ENCODE assay signal across 30 cellular contexts in genomic region chr22:29260601-29261315, GRCh38. TPM values are rescaled to one million over a fixed set of nuclear protein-coding genes. Genes with fewer than 3 reads are reported as not detected.
A peak's percentile ranks its signal among the peaks of the same experiment; 100 is the strongest.
DNase-seq lines count a peak whose midpoint lies in the region; ATAC-seq, FAIRE-seq and TF ChIP-seq lines count a peak whose summit lies in the region.
"Had no signal": no experiment of that assay in that cellular context is flagged by ENCODE, and none has a peak within 500 bp of the region (broad histone marks: within the 10 kb centered on the region; RNA-seq: fewer than 3 reads in every experiment).

No MANE protein-coding gene starts in this region.

- ATAC-seq in DND-41 (ENCODE audit: insufficient read depth, low read depth) (0 out of 3 replicates have a peak, but pooled peaks have one; percentile 2), HG03469 (IDR thresholded peaks at IDR 0.05; ENCODE audit: unreplicated experiment) (no peak)
- ATAC-seq: lower lobe of right lung had no signal

- POLR2A ChIA-PET in HEK293 (lab: Yijun Ruan, JAX) (interaction anchor here (0.9 kb wide), 1 partner anchor 13 kb away, joined by 4 read pairs; no protein-coding TSS in a partner anchor), H1 (lab: Charles Lee; ENCODE audit: partially characterized antibody) (interaction anchor here (1.0 to 8.6 kb wide), 8 partner anchors 8 to 782 kb away, joined by 3 to 139 read pairs (median 4); partner anchors contain the start of genes EMID1, EWSR1 and RHBDD3)

- no peak overlapping the region for H2AFZ ChIP-seq in DND-41 (ENCODE audit: low read depth, low read length)
- H2AFZ ChIP-seq in H1 (ENCODE audit: low read length) = no peak overlapping the region
- H2AFZ ChIP-seq: neural progenitor cell had no signal

- H2BK12ac ChIP-seq in H1 (ENCODE audit: low read depth, low read length) = no peak overlapping the region

- H3K27me3 ChIP-seq in DND-41 (ENCODE audit: insufficient read depth, low read length, poor library complexity) = no peaks in the 10 kb centered on the region
- no peaks in the 10 kb centered on the region for H3K27me3 ChIP-seq in H1 (replicated peaks in 1 of 4; ENCODE audit: control insufficient read depth in 3 of 4, extremely low read depth in 1 of 4, insufficient read depth in 3 of 4, low read length in 3 of 4)
- H3K27me3 ChIP-seq: breast epithelium, colonic mucosa, neural progenitor cell, vagina had no signal

- DNase-seq in DND-41 (no peak), H1 (ENCODE audit: low read depth in 1 of 2, low spot score in 2 of 2) (no peak), neural crest cell (ENCODE audit: low read depth, low spot score) (no peak), NCI-H526 (lab: John Stamatoyannopoulos, UW) (no peak), immature natural killer cell (no peak)
- no peak for DNase-seq in activated naive CD8-positive, alpha-beta T cell treated with anti-CD3 and anti-CD28 coated beads for 36 hours
- DNase-seq: activated CD4-positive, alpha-beta T cell treated with anti-CD3 and anti-CD28 coated beads, Interleukin-2, amount 10 ng/mL, durations not matched to agents 24 days and 14 days; activated naive CD4-positive, alpha-beta T cell treated with anti-CD3 and anti-CD28 coated beads, Interleukin-2, amount 10 ng/mL, durations not matched to agents 7 days and 5 days; activated T-cell treated with anti-CD3 and anti-CD28 coated beads, Interleukin-2, amount 50 U/mL, for 72 hours; C1 segment of cervical spinal cord; Caco-2; colonic mucosa; islet precursor cell; Kasumi-1; lower lobe of right lung; NCI-H1048; NCI-H187 treated with DMSO at 0.1 percent for 48 hours; NCI-H526 treated with DMSO at 0.1 percent for 48 hours had no signal

- H4K91ac ChIP-seq in H1 (replicated peaks; ENCODE audit: insufficient read length, low read length) = no peak overlapping the region

- FAIRE-seq in H1 (lab: Jason Lieb, UNC) = no peak

- no peak for TF ChIP-seq EP300 in H1 (IDR thresholded peaks at IDR 0.05; ENCODE audit: borderline replicate concordance in 1 of 2, low read depth in 2 of 2, low read length in 2 of 2)

- H3K36me3 ChIP-seq in DND-41 (ENCODE audit: insufficient read depth, low read length) = peaks cover 57% of the 10 kb centered on the region
- peaks cover 19 to 53% of the 10 kb centered on the region in 2 experiments for H3K36me3 ChIP-seq in HEK293 (ENCODE audit: control insufficient read depth in 2 of 2, insufficient read depth in 1 of 2, low read length in 2 of 2)
- peaks cover 4 to 29% (median 14%) of the 10 kb centered on the region in 4 experiments; a peak in 7 of 8 replicates for H3K36me3 ChIP-seq in H1 (ENCODE audit: control insufficient read depth in 2 of 4, insufficient read depth in 4 of 4, low read length in 3 of 4)
- H3K36me3 ChIP-seq: breast epithelium, neural progenitor cell had no signal

- H3K4me2 ChIP-seq in DND-41 (ENCODE audit: insufficient read depth, low read length) = no peak overlapping the region
- no peak overlapping the region for H3K4me2 ChIP-seq in H1 (ENCODE audit: insufficient read depth in 1 of 2, low read depth in 2 of 2, low read length in 2 of 2)
- H3K4me2 ChIP-seq: neural progenitor cell had no signal

- H3K56ac ChIP-seq in H1 (replicated peaks; ENCODE audit: insufficient read length, low read depth, low read length) = no peak overlapping the region

- no peak overlapping the region for H3K18ac ChIP-seq in H1 (ENCODE audit: extremely low read depth, low read length)

- H3K4me1 Mint-ChIP-seq in neural crest cell (no peaks in the 10 kb centered on the region), immature natural killer cell (no peaks in the 10 kb centered on the region)
- H3K4me1 Mint-ChIP-seq in activated naive CD8-positive, alpha-beta T cell treated with anti-CD3 and anti-CD28 coated beads for 36 hours = peaks cover 1% of the 10 kb centered on the region

- no peak overlapping the region for H2BK20ac ChIP-seq in H1 (ENCODE audit: low read length)

- H2BK120ac ChIP-seq in H1 (replicated peaks; ENCODE audit: low read depth, low read length) = no peak overlapping the region

- H3K79me1 ChIP-seq in H1 (ENCODE audit: low read depth, low read length) = peaks cover 3% of the 10 kb centered on the region; the same call in 1 of the 2 replicates

- no peak overlapping the region for H3K9ac ChIP-seq in DND-41 (ENCODE audit: low read depth, low read length)
- H3K9ac ChIP-seq in H1 (replicated peaks in 1 of 4; ENCODE audit: extremely low read depth in 1 of 4, low read depth in 3 of 4, low read length in 3 of 4) = no peak overlapping the region
- H3K9ac ChIP-seq: neural progenitor cell had no signal

- no peak overlapping the region for H3K4me3 ChIP-seq in DND-41 (ENCODE audit: low read depth in 1 of 2, low read length in 2 of 2)
- H3K4me3 ChIP-seq in HEK293 (ENCODE audit: low read depth, low read length) = no peak overlapping the region
- no peak overlapping the region for H3K4me3 ChIP-seq in H1 (ENCODE audit: extremely low read depth in 1 of 4, insufficient read depth in 2 of 4, low read depth in 3 of 4, low read length in 4 of 4)
- H3K4me3 ChIP-seq: breast epithelium, colonic mucosa, lower lobe of right lung, neural progenitor cell, thoracic aorta, vagina had no signal

- H3K9me3 ChIP-seq in DND-41 (ENCODE audit: insufficient read depth, low read length, severe bottlenecking) (no peaks in the 10 kb centered on the region), HEK293 (ENCODE audit: control insufficient read depth, insufficient read depth, low read depth, low read length) (no peaks in the 10 kb centered on the region), H1 (ENCODE audit: insufficient read depth in 2 of 2, low read depth in 1 of 2, low read length in 1 of 2) (no peaks in the 10 kb centered on the region)
- H3K9me3 ChIP-seq: breast epithelium, Caco-2, colonic mucosa, lower lobe of right lung, thoracic aorta, vagina had no signal

- no peaks in the 10 kb centered on the region for H3K23me2 ChIP-seq in H1 (ENCODE audit: low read depth, low read length)

- H3K14ac ChIP-seq in H1 (ENCODE audit: insufficient read length) = no peak overlapping the region

- H3K4me1 ChIP-seq in DND-41 (ENCODE audit: insufficient read depth, low read length) (peaks cover 2% of the 10 kb centered on the region), HEK293 (ENCODE audit: control insufficient read depth, insufficient read depth, low read length) (no peaks in the 10 kb centered on the region), H1 (replicated peaks in 1 of 4; ENCODE audit: control insufficient read depth in 3 of 4, insufficient read depth in 4 of 4, low read length in 3 of 4) (no peaks in the 10 kb centered on the region)
- H3K4me1 ChIP-seq: breast epithelium, Caco-2, colonic mucosa, lower lobe of right lung, neural progenitor cell had no signal

- CTCF ChIA-PET in HEK293 (lab: Yijun Ruan, JAX) = interaction anchor here (0.6 to 2.3 kb wide), 2 partner anchors 15 to 25 kb away, joined by 4 to 11 read pairs; no protein-coding TSS in a partner anchor
- CTCF ChIA-PET in H1 (lab: Charles Lee; ENCODE audit: partially characterized antibody) = interaction anchor here (1.9 kb wide), 1 partner anchor 52 kb away, joined by 4 read pairs; no protein-coding TSS in a partner anchor

- no peak for TF ChIP-seq CTCF in DND-41 (IDR thresholded peaks at IDR 0.05; ENCODE audit: borderline replicate concordance, extremely low read depth, low read length, poor library complexity, severe bottlenecking)
- no peak for TF ChIP-seq CTCF in HEK293 (tag by site-specific recombination; IDR thresholded peaks at IDR 0.05)
- TF ChIP-seq CTCF in H1 (IDR thresholded peaks at IDR 0.05; ENCODE audit: control extremely low read depth in 1 of 3, insufficient read depth in 1 of 3, low read depth in 1 of 3, low read length in 3 of 3) = no peak
- TF ChIP-seq CTCF in neural crest cell (conservative IDR thresholded peaks at IDR 0.05) = no peak

- peak overlapping the region; percentile 31 for H3K4me3 Mint-ChIP-seq in neural crest cell
- H3K4me3 Mint-ChIP-seq in activated naive CD8-positive, alpha-beta T cell treated with anti-CD3 and anti-CD28 coated beads for 36 hours = no peak overlapping the region
- H3K4me3 Mint-ChIP-seq in immature natural killer cell = no peak overlapping the region
- H3K4me3 Mint-ChIP-seq: activated CD4-positive, alpha-beta T cell treated with anti-CD3 and anti-CD28 coated beads, Interleukin-2, amount 10 ng/mL, durations not matched to agents 24 days and 14 days; activated naive CD4-positive, alpha-beta T cell treated with anti-CD3 and anti-CD28 coated beads, Interleukin-2, amount 10 ng/mL, durations not matched to agents 7 days and 5 days; activated T-cell treated with anti-CD3 and anti-CD28 coated beads, Interleukin-2, amount 50 U/mL, for 72 hours; neural progenitor cell; T-helper 2 cell treated with Interferon-gamma antibody and Interleukin-4, amounts not matched to agents 5 μg/mL and 100 μg/mL, for 36 hours had no signal

- H3K27me3 Mint-ChIP-seq in neural crest cell (ENCODE audit: low read depth) (no peaks in the 10 kb centered on the region), immature natural killer cell (ENCODE audit: low read depth in 3 of 3) (no peaks in the 10 kb centered on the region)
- H3K27me3 Mint-ChIP-seq in activated naive CD8-positive, alpha-beta T cell treated with anti-CD3 and anti-CD28 coated beads for 36 hours = no peaks in the 10 kb centered on the region
- H3K27me3 Mint-ChIP-seq: activated CD4-positive, alpha-beta T cell treated with anti-CD3 and anti-CD28 coated beads, Interleukin-2, amount 10 ng/mL, durations not matched to agents 24 days and 14 days; progenitor cell of endocrine pancreas had no signal

- H3K27ac Mint-ChIP-seq in neural crest cell (ENCODE audit: unreplicated experiment) (no peak overlapping the region), immature natural killer cell (no peak overlapping the region)
- H3K27ac Mint-ChIP-seq in activated naive CD8-positive, alpha-beta T cell treated with anti-CD3 and anti-CD28 coated beads for 36 hours = no peak overlapping the region
- H3K27ac Mint-ChIP-seq: activated CD4-positive, alpha-beta T cell treated with anti-CD3 and anti-CD28 coated beads, Interleukin-2, amount 10 ng/mL, durations not matched to agents 24 days and 14 days; activated naive CD4-positive, alpha-beta T cell treated with anti-CD3 and anti-CD28 coated beads, Interleukin-2, amount 10 ng/mL, durations not matched to agents 7 days and 5 days; activated T-cell treated with anti-CD3 and anti-CD28 coated beads, Interleukin-2, amount 50 U/mL, for 72 hours; neural progenitor cell; progenitor cell of endocrine pancreas; T-helper 2 cell treated with Interferon-gamma antibody and Interleukin-4, amounts not matched to agents 5 μg/mL and 100 μg/mL, for 36 hours had no signal

- H3K36me3 Mint-ChIP-seq in neural crest cell (ENCODE audit: low read depth) (no peaks in the 10 kb centered on the region), immature natural killer cell (no peaks in the 10 kb centered on the region)
- peaks cover 2% of the 10 kb centered on the region for H3K36me3 Mint-ChIP-seq in activated naive CD8-positive, alpha-beta T cell treated with anti-CD3 and anti-CD28 coated beads for 36 hours
- H3K36me3 Mint-ChIP-seq: activated naive CD4-positive, alpha-beta T cell treated with anti-CD3 and anti-CD28 coated beads, Interleukin-2, amount 10 ng/mL, durations not matched to agents 7 days and 5 days had no signal

- H2BK5ac ChIP-seq in H1 (ENCODE audit: low read depth, low read length) = no peak overlapping the region; the same call in 1 of the 2 replicates

- H3K27ac ChIP-seq in DND-41 (ENCODE audit: low read length) (no peak overlapping the region), HEK293 (ENCODE audit: extremely low read depth, low read depth, low read length) (no peak overlapping the region), H1 (ENCODE audit: low read depth, low read length) (no peak overlapping the region)
- H3K27ac ChIP-seq: breast epithelium, colonic mucosa, lower lobe of right lung, neural progenitor cell, thoracic aorta, vagina had no signal

- H4K8ac ChIP-seq in H1 (ENCODE audit: extremely low read depth, insufficient read depth, low read length) = no peak overlapping the region; the same call in 1 of the 2 replicates

- H2BK15ac ChIP-seq in H1 (ENCODE audit: low read length) = no peak overlapping the region

- peak; percentile 10 to 29; a peak in 2 of 3 replicates for TF ChIP-seq POLR2A in H1 (IDR thresholded peaks at IDR 0.05; ENCODE audit: control extremely low read depth in 1 of 2, low read depth in 2 of 2, low read length in 2 of 2)

- no peak overlapping the region for H3K23ac ChIP-seq in H1 (ENCODE audit: insufficient read length)

- H3K4ac ChIP-seq in H1 (replicated peaks; ENCODE audit: insufficient read length, low read depth, low read length) = no peak overlapping the region

- H4K5ac ChIP-seq in H1 (ENCODE audit: insufficient read length, low read depth, low read length) = no peak overlapping the region

- 89% methylated on average over 17 of the region's 17 CpGs; no CpG with 5 or more reads in 1 of the 2 experiments for WGBS in H1 (ENCODE audit: extremely low coverage in 1 of 2, insufficient coverage in 1 of 2, insufficient read length in 1 of 2, insufficient replicate concordance in 2 of 2, low coverage in 1 of 2, low lambda C conversion rate in 2 of 2, missing lambda C conversion rate in 1 of 2), 2 experiments

- H3K79me2 ChIP-seq in DND-41 (ENCODE audit: insufficient read depth, low read length) (peaks cover 7% of the 10 kb centered on the region), H1 (ENCODE audit: control insufficient read depth in 1 of 2, insufficient read depth in 2 of 2, low read length in 2 of 2) (no peaks in the 10 kb centered on the region)

- peaks cover 10% of the 10 kb centered on the region for H4K20me1 ChIP-seq in DND-41 (ENCODE audit: insufficient read depth, low read length)
- peaks cover 3 to 20% of the 10 kb centered on the region in 2 experiments for H4K20me1 ChIP-seq in H1 (replicated peaks in 1 of 2; ENCODE audit: control insufficient read depth in 1 of 2, insufficient read depth in 2 of 2, low read length in 2 of 2)

- TF ChIP-seq RAD21 in H1 (IDR thresholded peaks at IDR 0.05 in 1 of 2, conservative IDR thresholded peaks at IDR 0.05 in 1 of 2; ENCODE audit: low read depth in 2 of 2, low read length in 2 of 2) = no peak

- H3K9me3 Mint-ChIP-seq in neural crest cell (no peaks in the 10 kb centered on the region), immature natural killer cell (no peaks in the 10 kb centered on the region)
- H3K9me3 Mint-ChIP-seq in activated naive CD8-positive, alpha-beta T cell treated with anti-CD3 and anti-CD28 coated beads for 36 hours = no peaks in the 10 kb centered on the region
- H3K9me3 Mint-ChIP-seq: activated CD4-positive, alpha-beta T cell treated with anti-CD3 and anti-CD28 coated beads, Interleukin-2, amount 10 ng/mL, durations not matched to agents 24 days and 14 days; activated naive CD4-positive, alpha-beta T cell treated with anti-CD3 and anti-CD28 coated beads, Interleukin-2, amount 10 ng/mL, durations not matched to agents 7 days and 5 days; activated T-cell treated with anti-CD3 and anti-CD28 coated beads, Interleukin-2, amount 50 U/mL, for 72 hours; neural progenitor cell; T-helper 2 cell treated with Interferon-gamma antibody and Interleukin-4, amounts not matched to agents 5 μg/mL and 100 μg/mL, for 36 hours had no signal

- H2AK5ac ChIP-seq in H1 (ENCODE audit: low read depth, low read length) = no peak overlapping the region

RNA-seq across cellular contexts. Expression of gene RHBDD3, which starts 7.0 kb away (rescaled TPM):
- 72.1 and 75.7 TPM in 2 replicates for total RNA-seq in H1 (2021; fragmentation: NEBNext Ultra II Directional; extraction: Animal tissue kit (Norgen Biotek cat#: 25700))
- 117 and 171 TPM in 2 replicates for polyA plus RNA-seq in H1 (2011; rRNA removed)
- polyA plus RNA-seq in H1 (2011; cell fraction: cytosol; rRNA removed) = 128 TPM
- 161 TPM for polyA plus RNA-seq in H1 (2011; cell fraction: nucleus; rRNA removed)
- 64.0 to 89.1 TPM (median 81.6 TPM) in 4 replicates for polyA plus RNA-seq in H1 (2012, experiment 1 of 2)
- polyA plus RNA-seq in H1 (2012, experiment 2 of 2) = 70.6 TPM
- polyA plus RNA-seq in H1 (2013, experiment 1 of 2) = 69.3 TPM
- 69.0 TPM for polyA plus RNA-seq in H1 (2013, experiment 2 of 2)
- 20.8 and 28.6 TPM in 2 replicates for polyA minus RNA-seq in H1 (2011; rRNA and poly(A)+ RNA removed)
- 29.9 TPM for polyA minus RNA-seq in H1 (2011; cell fraction: cytosol; rRNA and poly(A)+ RNA removed)
- 42.7 TPM for polyA minus RNA-seq in H1 (2011; cell fraction: nucleus; rRNA and poly(A)+ RNA removed)
- total RNA-seq in neural crest cell = 64.9 and 65.6 TPM in 2 replicates
- total RNA-seq in activated naive CD8-positive, alpha-beta T cell treated with anti-CD3 and anti-CD28 coated beads for 36 hours = 10 to 100 TPM; 32.4 to 33.1 TPM
- polyA plus RNA-seq in immature natural killer cell = 10 to 100 TPM in 1 of 3 donors, 1 to 10 TPM in 2; 4.5 to 11.7 (median 5.4) TPM

RNA-seq across cellular contexts. Expression of gene EWSR1, which starts 7.3 kb away (rescaled TPM):
- total RNA-seq in H1 (2021; fragmentation: NEBNext Ultra II Directional; extraction: Animal tissue kit (Norgen Biotek cat#: 25700)) = 385 and 387 TPM in 2 replicates
- polyA plus RNA-seq in H1 (2011; rRNA removed) = 646 and 930 TPM in 2 replicates
- polyA plus RNA-seq in H1 (2011; cell fraction: cytosol; rRNA removed) = 525 TPM
- polyA plus RNA-seq in H1 (2011; cell fraction: nucleus; rRNA removed) = 1,044 TPM
- polyA plus RNA-seq in H1 (2012, experiment 1 of 2) = 380 to 507 TPM (median 400 TPM) in 4 replicates
- polyA plus RNA-seq in H1 (2012, experiment 2 of 2) = 92.9 TPM
- polyA plus RNA-seq in H1 (2013, experiment 1 of 2) = 297 TPM
- 268 TPM for polyA plus RNA-seq in H1 (2013, experiment 2 of 2)
- 575 and 704 TPM in 2 replicates for polyA minus RNA-seq in H1 (2011; rRNA and poly(A)+ RNA removed)
- polyA minus RNA-seq in H1 (2011; cell fraction: cytosol; rRNA and poly(A)+ RNA removed) = 228 TPM
- 291 TPM for polyA minus RNA-seq in H1 (2011; cell fraction: nucleus; rRNA and poly(A)+ RNA removed)
- 483 and 497 TPM in 2 replicates for total RNA-seq in neural crest cell
- 100 to 1,000 TPM; 369 to 377 TPM for total RNA-seq in activated naive CD8-positive, alpha-beta T cell treated with anti-CD3 and anti-CD28 coated beads for 36 hours
- 100 to 1,000 TPM; 135 to 218 (median 214) TPM for polyA plus RNA-seq in immature natural killer cell

RNA-seq across cellular contexts. Expression of gene GAS2L1, which starts 45.7 kb away (rescaled TPM):
- total RNA-seq in H1 (2021; fragmentation: NEBNext Ultra II Directional; extraction: Animal tissue kit (Norgen Biotek cat#: 25700)) = 9.7 and 10.1 TPM in 2 replicates
- 3.6 and 6.8 TPM in 2 replicates for polyA plus RNA-seq in H1 (2011; rRNA removed)
- 3.9 TPM for polyA plus RNA-seq in H1 (2011; cell fraction: cytosol; rRNA removed)
- 16.7 TPM for polyA plus RNA-seq in H1 (2011; cell fraction: nucleus; rRNA removed)
- 4.0 to 5.7 TPM (median 5.3 TPM) in 4 replicates for polyA plus RNA-seq in H1 (2012, experiment 1 of 2)
- 4.1 TPM for polyA plus RNA-seq in H1 (2012, experiment 2 of 2)
- 8.9 TPM for polyA plus RNA-seq in H1 (2013, experiment 1 of 2)
- polyA plus RNA-seq in H1 (2013, experiment 2 of 2) = 8.0 TPM
- polyA minus RNA-seq in H1 (2011; rRNA and poly(A)+ RNA removed) = 1.3 and 2.9 TPM in 2 replicates
- polyA minus RNA-seq in H1 (2011; cell fraction: cytosol; rRNA and poly(A)+ RNA removed) = 2.5 TPM
- polyA minus RNA-seq in H1 (2011; cell fraction: nucleus; rRNA and poly(A)+ RNA removed) = 3.7 TPM
- total RNA-seq in neural crest cell = 7.8 and 8.9 TPM in 2 replicates
- 1 to 10 TPM; 1.1 to 1.4 TPM for total RNA-seq in activated naive CD8-positive, alpha-beta T cell treated with anti-CD3 and anti-CD28 coated beads for 36 hours
- polyA plus RNA-seq in immature natural killer cell = 1 to 10 TPM in 1 of 3 donors, under 1 TPM in 1, not detected in 1; 0.26 to 1.2 TPM

RNA-seq across cellular contexts. Expression of gene RASL10A, which starts 54.7 kb away (rescaled TPM):
- 1.4 and 1.5 TPM in 2 replicates for total RNA-seq in H1 (2021; fragmentation: NEBNext Ultra II Directional; extraction: Animal tissue kit (Norgen Biotek cat#: 25700))
- polyA plus RNA-seq in H1 (2011; rRNA removed) (1.1 and 1.6 TPM in 2 replicates), immature natural killer cell (not detected)
- polyA plus RNA-seq in H1 (2011; cell fraction: cytosol; rRNA removed) = 1.0 TPM
- 2.4 TPM for polyA plus RNA-seq in H1 (2011; cell fraction: nucleus; rRNA removed)
- 0.26 to 0.58 TPM (median 0.39 TPM) in 4 replicates for polyA plus RNA-seq in H1 (2012, experiment 1 of 2)
- 0.21 TPM for polyA plus RNA-seq in H1 (2012, experiment 2 of 2)
- polyA plus RNA-seq in H1 (2013, experiment 1 of 2) = 1.1 TPM
- 1.0 TPM for polyA plus RNA-seq in H1 (2013, experiment 2 of 2)
- not detected in 2 replicates for polyA minus RNA-seq in H1 (2011; rRNA and poly(A)+ RNA removed)
- polyA minus RNA-seq in H1 (2011; cell fraction: cytosol; rRNA and poly(A)+ RNA removed) = not detected
- 0.80 TPM for polyA minus RNA-seq in H1 (2011; cell fraction: nucleus; rRNA and poly(A)+ RNA removed)
- total RNA-seq in neural crest cell = 0.27 and 0.63 TPM in 2 replicates
- total RNA-seq in activated naive CD8-positive, alpha-beta T cell treated with anti-CD3 and anti-CD28 coated beads for 36 hours = under 1 TPM in 1 of 2 experiments, not detected in 1; 0.58 TPM
- total RNA-seq: fibroblast of lung, vagina had no signal
- polyA plus RNA-seq: AG04450, fibroblast of lung had no signal

RNA-seq across cellular contexts. Expression of gene EMID1, which starts 55.1 kb away (rescaled TPM):
- 3.8 and 3.9 TPM in 2 replicates for total RNA-seq in H1 (2021; fragmentation: NEBNext Ultra II Directional; extraction: Animal tissue kit (Norgen Biotek cat#: 25700))
- polyA plus RNA-seq in H1 (2011; rRNA removed) (7.4 and 11.1 TPM in 2 replicates), immature natural killer cell (under 1 TPM in 2 of 3 donors, not detected in 1; 0.29 to 0.91 TPM)
- polyA plus RNA-seq in H1 (2011; cell fraction: cytosol; rRNA removed) = 10.7 TPM
- polyA plus RNA-seq in H1 (2011; cell fraction: nucleus; rRNA removed) = 27.1 TPM
- 3.3 to 7.5 TPM (median 6.0 TPM) in 4 replicates for polyA plus RNA-seq in H1 (2012, experiment 1 of 2)
- 3.9 TPM for polyA plus RNA-seq in H1 (2012, experiment 2 of 2)
- 3.5 TPM for polyA plus RNA-seq in H1 (2013, experiment 1 of 2)
- polyA plus RNA-seq in H1 (2013, experiment 2 of 2) = 3.6 TPM
- 7.1 and 9.3 TPM in 2 replicates for polyA minus RNA-seq in H1 (2011; rRNA and poly(A)+ RNA removed)
- polyA minus RNA-seq in H1 (2011; cell fraction: cytosol; rRNA and poly(A)+ RNA removed) = 7.9 TPM
- 12.0 TPM for polyA minus RNA-seq in H1 (2011; cell fraction: nucleus; rRNA and poly(A)+ RNA removed)
- 9.0 and 10.4 TPM in 2 replicates for total RNA-seq in neural crest cell
- total RNA-seq in activated naive CD8-positive, alpha-beta T cell treated with anti-CD3 and anti-CD28 coated beads for 36 hours = not detected
- total RNA-seq: activated CD4-positive, alpha-beta T cell treated with anti-CD3 and anti-CD28 coated beads, Interleukin-2, amount 10 ng/mL, durations not matched to agents 24 days and 14 days; HT-29; RPMI7951 had no signal
- polyA plus RNA-seq: fibroblast of lung had no signal
